1 cellular context compared by ENCODE assay signal in the genomic region with DNA sequence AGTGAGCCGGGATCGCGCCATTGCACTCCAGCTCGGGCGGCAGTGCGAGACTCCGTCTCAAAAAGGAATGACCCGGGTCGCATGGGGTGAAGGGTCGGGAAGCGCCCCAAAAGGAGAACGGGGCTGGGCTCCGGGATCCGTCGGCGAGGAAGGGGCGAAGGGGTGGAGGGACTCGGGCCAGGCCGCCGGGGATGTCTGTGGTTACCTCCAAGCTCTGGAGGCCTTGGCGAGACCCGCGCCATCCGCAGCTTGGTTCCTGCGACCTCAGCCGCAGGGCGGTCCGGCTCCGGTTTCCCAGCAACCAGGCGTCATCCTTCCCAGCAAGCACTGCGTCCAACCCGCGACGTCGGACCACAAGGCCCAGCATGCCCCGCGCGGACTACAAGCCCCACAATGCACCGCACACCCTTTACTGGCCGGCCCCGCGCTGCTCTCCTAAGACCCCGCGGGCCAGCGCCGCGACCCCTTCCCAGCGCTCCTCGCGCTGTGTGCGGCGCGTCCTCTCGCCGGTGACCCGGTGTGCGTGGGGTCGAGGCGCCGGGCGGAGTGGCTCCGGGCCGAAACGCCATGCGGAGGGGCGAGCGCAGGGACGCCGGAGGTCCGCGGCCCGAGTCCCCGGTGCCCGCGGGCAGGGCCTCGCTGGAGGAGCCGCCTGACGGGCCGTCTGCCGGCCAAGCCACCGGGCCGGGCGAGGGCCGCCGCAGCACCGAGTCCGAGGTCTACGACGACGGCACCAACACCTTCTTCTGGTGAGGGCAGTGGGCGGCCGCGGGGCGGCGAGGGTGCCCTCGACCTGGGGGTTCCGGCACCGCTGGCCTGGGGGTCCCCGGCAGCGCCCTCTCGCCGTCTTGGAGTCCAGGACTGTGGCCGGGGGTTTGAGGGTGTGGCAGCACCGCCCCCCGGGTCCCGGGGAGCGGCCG.
A peak's percentile ranks its signal among the peaks of the same experiment; 100 is the strongest.
TF ChIP-seq lines count a peak whose summit lies in the region.

A gene (plus strand): TSS at position 391 of the 920 bp plus-strand sequence. CDS start 177 bp downstream, at position 568.

TF ChIP-seq in HEK293, 187 proteins besides CTCF, POLR2A, EP300 and RAD21 (continued from another document):
- TF ChIP-seq, protein P1, sequence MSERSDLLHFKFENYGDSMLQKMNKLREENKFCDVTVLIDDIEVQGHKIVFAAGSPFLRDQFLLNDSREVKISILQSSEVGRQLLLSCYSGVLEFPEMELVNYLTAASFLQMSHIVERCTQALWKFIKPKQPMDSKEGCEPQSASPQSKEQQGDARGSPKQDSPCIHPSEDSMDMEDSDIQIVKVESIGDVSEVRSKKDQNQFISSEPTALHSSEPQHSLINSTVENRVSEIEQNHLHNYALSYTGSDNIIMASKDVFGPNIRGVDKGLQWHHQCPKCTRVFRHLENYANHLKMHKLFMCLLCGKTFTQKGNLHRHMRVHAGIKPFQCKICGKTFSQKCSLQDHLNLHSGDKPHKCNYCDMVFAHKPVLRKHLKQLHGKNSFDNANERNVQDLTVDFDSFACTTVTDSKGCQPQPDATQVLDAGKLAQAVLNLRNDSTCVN (tag by site-specific recombination; optimal IDR thresholded peaks at IDR 0.05) = peak; percentile 87
- TF ChIP-seq ZFP37 (tag by site-specific recombination; IDR thresholded peaks at IDR 0.05) = no peak
- TF ChIP-seq, protein P2, sequence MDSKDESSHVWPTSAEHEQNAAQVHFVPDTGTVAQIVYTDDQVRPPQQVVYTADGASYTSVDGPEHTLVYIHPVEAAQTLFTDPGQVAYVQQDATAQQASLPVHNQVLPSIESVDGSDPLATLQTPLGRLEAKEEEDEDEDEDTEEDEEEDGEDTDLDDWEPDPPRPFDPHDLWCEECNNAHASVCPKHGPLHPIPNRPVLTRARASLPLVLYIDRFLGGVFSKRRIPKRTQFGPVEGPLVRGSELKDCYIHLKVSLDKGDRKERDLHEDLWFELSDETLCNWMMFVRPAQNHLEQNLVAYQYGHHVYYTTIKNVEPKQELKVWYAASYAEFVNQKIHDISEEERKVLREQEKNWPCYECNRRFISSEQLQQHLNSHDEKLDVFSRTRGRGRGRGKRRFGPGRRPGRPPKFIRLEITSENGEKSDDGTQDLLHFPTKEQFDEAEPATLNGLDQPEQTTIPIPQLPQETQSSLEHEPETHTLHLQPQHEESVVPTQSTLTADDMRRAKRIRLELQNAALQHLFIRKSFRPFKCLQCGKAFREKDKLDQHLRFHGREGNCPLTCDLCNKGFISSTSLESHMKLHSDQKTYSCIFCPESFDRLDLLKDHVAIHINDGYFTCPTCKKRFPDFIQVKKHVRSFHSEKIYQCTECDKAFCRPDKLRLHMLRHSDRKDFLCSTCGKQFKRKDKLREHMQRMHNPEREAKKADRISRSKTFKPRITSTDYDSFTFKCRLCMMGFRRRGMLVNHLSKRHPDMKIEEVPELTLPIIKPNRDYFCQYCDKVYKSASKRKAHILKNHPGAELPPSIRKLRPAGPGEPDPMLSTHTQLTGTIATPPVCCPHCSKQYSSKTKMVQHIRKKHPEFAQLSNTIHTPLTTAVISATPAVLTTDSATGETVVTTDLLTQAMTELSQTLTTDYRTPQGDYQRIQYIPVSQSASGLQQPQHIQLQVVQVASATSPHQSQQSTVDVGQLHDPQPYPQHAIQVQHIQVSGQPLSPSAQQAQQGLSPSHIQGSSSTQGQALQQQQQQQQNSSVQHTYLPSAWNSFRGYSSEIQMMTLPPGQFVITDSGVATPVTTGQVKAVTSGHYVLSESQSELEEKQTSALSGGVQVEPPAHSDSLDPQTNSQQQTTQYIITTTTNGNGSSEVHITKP (tag by site-specific recombination; IDR thresholded peaks at IDR 0.05) = peak; percentile 87
- peak; percentile 92 for TF ChIP-seq ZNF600 (tag by site-specific recombination; IDR thresholded peaks at IDR 0.05)
- 0 out of 2 replicates have a peak, but pooled peaks have one; percentile 18 for TF ChIP-seq ZNF391 (tag by site-specific recombination; IDR thresholded peaks at IDR 0.05; ENCODE audit: borderline replicate concordance, low read depth)
- TF ChIP-seq KLF9 (tag by site-specific recombination; IDR thresholded peaks at IDR 0.05; ENCODE audit: low read depth) = peak; percentile 41; the same call in 1 of the 2 replicates
- peak; percentile 52; the same call in 1 of the 2 replicates for TF ChIP-seq YY1 (tag by site-specific recombination; IDR thresholded peaks at IDR 0.05)
- TF ChIP-seq, protein P3, sequence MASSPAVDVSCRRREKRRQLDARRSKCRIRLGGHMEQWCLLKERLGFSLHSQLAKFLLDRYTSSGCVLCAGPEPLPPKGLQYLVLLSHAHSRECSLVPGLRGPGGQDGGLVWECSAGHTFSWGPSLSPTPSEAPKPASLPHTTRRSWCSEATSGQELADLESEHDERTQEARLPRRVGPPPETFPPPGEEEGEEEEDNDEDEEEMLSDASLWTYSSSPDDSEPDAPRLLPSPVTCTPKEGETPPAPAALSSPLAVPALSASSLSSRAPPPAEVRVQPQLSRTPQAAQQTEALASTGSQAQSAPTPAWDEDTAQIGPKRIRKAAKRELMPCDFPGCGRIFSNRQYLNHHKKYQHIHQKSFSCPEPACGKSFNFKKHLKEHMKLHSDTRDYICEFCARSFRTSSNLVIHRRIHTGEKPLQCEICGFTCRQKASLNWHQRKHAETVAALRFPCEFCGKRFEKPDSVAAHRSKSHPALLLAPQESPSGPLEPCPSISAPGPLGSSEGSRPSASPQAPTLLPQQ (tag by site-specific recombination; IDR thresholded peaks at IDR 0.05) = peak; percentile 43
- no peak for TF ChIP-seq HOXA7 (CRISPR knock-in tag; IDR thresholded peaks at IDR 0.05; ENCODE audit: borderline replicate concordance)
- TF ChIP-seq ZNF501 (tag by site-specific recombination; IDR thresholded peaks at IDR 0.05) = 0 out of 2 replicates have a peak, but pooled peaks have one; percentile 43
- peak; percentile 84 for TF ChIP-seq ZXDB (tag by site-specific recombination; IDR thresholded peaks at IDR 0.05)
- no peak; the same call in 1 of the 2 replicates for TF ChIP-seq GLIS1 (tag by site-specific recombination; IDR thresholded peaks at IDR 0.05)
- TF ChIP-seq ZNF660 (tag by site-specific recombination; IDR thresholded peaks at IDR 0.05) = 0 out of 2 replicates have a peak, but pooled peaks have one; percentile 29
- no peak for TF ChIP-seq ZNF776 (tag by site-specific recombination; IDR thresholded peaks at IDR 0.05; ENCODE audit: borderline replicate concordance)
- TF ChIP-seq YY2 (tag by site-specific recombination; IDR thresholded peaks at IDR 0.05) = peak; percentile 64; the same call in 1 of the 2 replicates
- peak; percentile 72 for TF ChIP-seq ZNF335 (tag by site-specific recombination; conservative IDR thresholded peaks at IDR 0.05)
- peak; percentile 63; the same call in 1 of the 2 replicates for TF ChIP-seq SP3 (tag by site-specific recombination; IDR thresholded peaks at IDR 0.05)
- TF ChIP-seq ZNF555 (tag by site-specific recombination; conservative IDR thresholded peaks at IDR 0.05) = no peak
- peak; percentile 32; the same call in 1 of the 2 replicates for TF ChIP-seq KLF10 (tag by site-specific recombination; IDR thresholded peaks at IDR 0.05)
- 0 out of 2 replicates have a peak, but pooled peaks have one; percentile 39 for TF ChIP-seq ZNF2 (tag by site-specific recombination; IDR thresholded peaks at IDR 0.05)
- TF ChIP-seq, protein P4, sequence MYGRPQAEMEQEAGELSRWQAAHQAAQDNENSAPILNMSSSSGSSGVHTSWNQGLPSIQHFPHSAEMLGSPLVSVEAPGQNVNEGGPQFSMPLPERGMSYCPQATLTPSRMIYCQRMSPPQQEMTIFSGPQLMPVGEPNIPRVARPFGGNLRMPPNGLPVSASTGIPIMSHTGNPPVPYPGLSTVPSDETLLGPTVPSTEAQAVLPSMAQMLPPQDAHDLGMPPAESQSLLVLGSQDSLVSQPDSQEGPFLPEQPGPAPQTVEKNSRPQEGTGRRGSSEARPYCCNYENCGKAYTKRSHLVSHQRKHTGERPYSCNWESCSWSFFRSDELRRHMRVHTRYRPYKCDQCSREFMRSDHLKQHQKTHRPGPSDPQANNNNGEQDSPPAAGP (tag by site-specific recombination; IDR thresholded peaks at IDR 0.05) = peak; percentile 59; the same call in 1 of the 2 replicates
- TF ChIP-seq ZSCAN30 (tag by site-specific recombination; IDR thresholded peaks at IDR 0.05) = 0 out of 2 replicates have a peak, but pooled peaks have one; percentile 15
- 0 out of 2 replicates have a peak, but pooled peaks have one; percentile 38 for TF ChIP-seq SP2 (tag by site-specific recombination; IDR thresholded peaks at IDR 0.05)
- TF ChIP-seq ZNF426 (tag by site-specific recombination; IDR thresholded peaks at IDR 0.05) = no peak
- 0 out of 2 replicates have a peak, but pooled peaks have one; percentile 29 for TF ChIP-seq ZFP69B (tag by site-specific recombination; IDR thresholded peaks at IDR 0.05)
- TF ChIP-seq ZFHX2 (tag by site-specific recombination; conservative IDR thresholded peaks at IDR 0.05) = no peak
- TF ChIP-seq, protein P5, sequence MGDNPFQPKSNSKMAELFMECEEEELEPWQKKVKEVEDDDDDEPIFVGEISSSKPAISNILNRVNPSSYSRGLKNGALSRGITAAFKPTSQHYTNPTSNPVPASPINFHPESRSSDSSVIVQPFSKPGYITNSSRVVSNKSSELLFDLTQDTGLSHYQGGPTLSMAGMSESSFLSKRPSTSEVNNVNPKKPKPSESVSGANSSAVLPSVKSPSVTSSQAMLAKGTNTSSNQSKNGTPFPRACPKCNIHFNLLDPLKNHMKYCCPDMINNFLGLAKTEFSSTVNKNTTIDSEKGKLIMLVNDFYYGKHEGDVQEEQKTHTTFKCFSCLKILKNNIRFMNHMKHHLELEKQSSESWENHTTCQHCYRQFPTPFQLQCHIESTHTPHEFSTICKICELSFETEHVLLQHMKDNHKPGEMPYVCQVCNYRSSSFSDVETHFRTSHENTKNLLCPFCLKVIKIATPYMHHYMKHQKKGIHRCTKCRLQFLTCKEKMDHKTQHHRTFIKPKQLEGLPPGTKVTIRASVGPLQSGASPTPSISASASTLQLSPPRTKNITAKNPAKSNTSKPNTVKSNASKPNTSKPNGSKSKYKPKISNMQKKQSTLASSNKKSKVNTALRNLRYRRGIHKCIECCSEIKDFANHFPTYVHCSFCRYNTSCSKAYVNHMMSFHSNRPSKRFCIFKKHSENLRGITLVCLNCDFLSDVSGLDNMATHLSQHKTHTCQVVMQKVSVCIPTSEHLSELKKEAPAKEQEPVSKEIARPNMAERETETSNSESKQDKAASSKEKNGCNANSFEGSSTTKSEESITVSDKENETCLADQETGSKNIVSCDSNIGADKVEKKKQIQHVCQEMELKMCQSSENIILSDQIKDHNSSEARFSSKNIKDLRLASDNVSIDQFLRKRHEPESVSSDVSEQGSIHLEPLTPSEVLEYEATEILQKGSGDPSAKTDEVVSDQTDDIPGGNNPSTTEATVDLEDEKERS (tag by site-specific recombination; IDR thresholded peaks at IDR 0.05) = no peak
- TF ChIP-seq, protein P6, sequence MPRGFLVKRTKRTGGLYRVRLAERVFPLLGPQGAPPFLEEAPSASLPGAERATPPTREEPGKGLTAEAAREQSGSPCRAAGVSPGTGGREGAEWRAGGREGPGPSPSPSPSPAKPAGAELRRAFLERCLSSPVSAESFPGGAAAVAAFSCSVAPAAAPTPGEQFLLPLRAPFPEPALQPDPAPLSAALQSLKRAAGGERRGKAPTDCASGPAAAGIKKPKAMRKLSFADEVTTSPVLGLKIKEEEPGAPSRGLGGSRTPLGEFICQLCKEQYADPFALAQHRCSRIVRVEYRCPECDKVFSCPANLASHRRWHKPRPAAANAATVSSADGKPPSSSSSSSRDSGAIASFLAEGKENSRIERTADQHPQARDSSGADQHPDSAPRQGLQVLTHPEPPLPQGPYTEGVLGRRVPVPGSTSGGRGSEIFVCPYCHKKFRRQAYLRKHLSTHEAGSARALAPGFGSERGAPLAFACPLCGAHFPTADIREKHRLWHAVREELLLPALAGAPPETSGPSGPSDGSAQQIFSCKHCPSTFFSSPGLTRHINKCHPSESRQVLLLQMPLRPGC (tag by site-specific recombination; IDR thresholded peaks at IDR 0.05) = no peak
- 0 out of 2 replicates have a peak, but pooled peaks have one; percentile 37 for TF ChIP-seq ZNF324 (tag by site-specific recombination; IDR thresholded peaks at IDR 0.05)
- peak; percentile 61; the same call in 1 of the 2 replicates for TF ChIP-seq ZNF121 (tag by site-specific recombination; IDR thresholded peaks at IDR 0.05)
- TF ChIP-seq BCL11A (tag by site-specific recombination; IDR thresholded peaks at IDR 0.05; ENCODE audit: low read depth) = peak; percentile 51; the same call in 1 of the 2 replicates
- peak; percentile 61; the same call in 1 of the 2 replicates for TF ChIP-seq ZBTB20 (tag by site-specific recombination; IDR thresholded peaks at IDR 0.05)
- peak; percentile 100 for TF ChIP-seq ZNF76 (tag by site-specific recombination; IDR thresholded peaks at IDR 0.05; ENCODE audit: borderline replicate concordance, low read depth)
- TF ChIP-seq, protein P7, sequence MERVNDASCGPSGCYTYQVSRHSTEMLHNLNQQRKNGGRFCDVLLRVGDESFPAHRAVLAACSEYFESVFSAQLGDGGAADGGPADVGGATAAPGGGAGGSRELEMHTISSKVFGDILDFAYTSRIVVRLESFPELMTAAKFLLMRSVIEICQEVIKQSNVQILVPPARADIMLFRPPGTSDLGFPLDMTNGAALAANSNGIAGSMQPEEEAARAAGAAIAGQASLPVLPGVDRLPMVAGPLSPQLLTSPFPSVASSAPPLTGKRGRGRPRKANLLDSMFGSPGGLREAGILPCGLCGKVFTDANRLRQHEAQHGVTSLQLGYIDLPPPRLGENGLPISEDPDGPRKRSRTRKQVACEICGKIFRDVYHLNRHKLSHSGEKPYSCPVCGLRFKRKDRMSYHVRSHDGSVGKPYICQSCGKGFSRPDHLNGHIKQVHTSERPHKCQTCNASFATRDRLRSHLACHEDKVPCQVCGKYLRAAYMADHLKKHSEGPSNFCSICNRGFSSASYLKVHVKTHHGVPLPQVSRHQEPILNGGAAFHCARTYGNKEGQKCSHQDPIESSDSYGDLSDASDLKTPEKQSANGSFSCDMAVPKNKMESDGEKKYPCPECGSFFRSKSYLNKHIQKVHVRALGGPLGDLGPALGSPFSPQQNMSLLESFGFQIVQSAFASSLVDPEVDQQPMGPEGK (tag by site-specific recombination; IDR thresholded peaks at IDR 0.05) = peak; percentile 20; the same call in 1 of the 2 replicates
- TF ChIP-seq, protein P8, sequence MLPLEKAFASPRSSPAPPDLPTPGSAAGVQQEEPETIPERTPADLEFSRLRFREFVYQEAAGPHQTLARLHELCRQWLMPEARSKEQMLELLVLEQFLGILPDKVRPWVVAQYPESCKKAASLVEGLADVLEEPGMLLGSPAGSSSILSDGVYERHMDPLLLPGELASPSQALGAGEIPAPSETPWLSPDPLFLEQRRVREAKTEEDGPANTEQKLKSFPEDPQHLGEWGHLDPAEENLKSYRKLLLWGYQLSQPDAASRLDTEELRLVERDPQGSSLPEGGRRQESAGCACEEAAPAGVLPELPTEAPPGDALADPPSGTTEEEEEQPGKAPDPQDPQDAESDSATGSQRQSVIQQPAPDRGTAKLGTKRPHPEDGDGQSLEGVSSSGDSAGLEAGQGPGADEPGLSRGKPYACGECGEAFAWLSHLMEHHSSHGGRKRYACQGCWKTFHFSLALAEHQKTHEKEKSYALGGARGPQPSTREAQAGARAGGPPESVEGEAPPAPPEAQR (tag by site-specific recombination; IDR thresholded peaks at IDR 0.05) = no peak
- 0 out of 2 replicates have a peak, but pooled peaks have one; percentile 30 for TF ChIP-seq ZNF596 (tag by site-specific recombination; IDR thresholded peaks at IDR 0.05)
